In the genomic region with DNA sequence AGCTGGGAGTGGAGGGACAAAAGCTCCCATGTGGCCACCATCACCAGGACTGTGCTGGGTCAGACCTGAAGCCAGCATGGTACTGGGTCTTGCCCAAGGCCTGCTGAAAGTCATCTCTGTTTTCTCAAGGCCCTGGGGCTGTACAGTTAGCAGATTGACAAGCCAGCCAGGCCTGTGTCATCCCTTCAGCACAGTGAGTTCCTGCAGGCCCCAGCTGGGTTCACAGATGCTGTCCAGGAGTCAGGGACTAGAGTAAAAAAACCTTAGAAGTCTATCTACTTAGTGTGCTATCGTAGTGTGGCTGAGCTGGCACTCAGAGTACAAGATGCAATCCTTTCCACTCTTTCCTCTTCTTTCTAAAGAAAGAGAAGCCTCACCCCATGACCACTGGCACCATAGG, we compare ENCODE assay signal across 22 cellular contexts.
"Had no signal": no experiment of that assay in that cellular context is flagged by ENCODE, and none has a peak within 500 bp of the region (broad histone marks: within the 10 kb centered on the region; RNA-seq: fewer than 3 reads in every experiment).

No MANE protein-coding gene starts in this region.

- H3K4me1 Mint-ChIP-seq: memory B cell had no signal

- DNase-seq: erythroblast; gastrocnemius medialis; glutamatergic neuron; left cardiac atrium; left ventricle myocardium inferior; lower lobe of right lung; nucleus accumbens; ovary; sigmoid colon; stimulated activated CD4-positive, alpha-beta T cell treated with anti-CD3 and anti-CD28 coated beads, Interleukin-2, amount 100 ng/mL, for 24 hours; stimulated activated CD4-positive, alpha-beta T cell treated with anti-CD3 and anti-CD28 coated beads, Interleukin-4, amount 100 ng/mL, for 4 hours; stimulated activated naive CD8-positive, alpha-beta T cell treated with anti-CD3 and anti-CD28 coated beads, Interleukin-15, Interleukin-2, amounts not matched to agents 100 U/mL and 50 U/mL, for 24 hours; tibial artery; upper lobe of left lung; uterus had no signal

- H3K36me3 ChIP-seq: gastrocnemius medialis, left ventricle myocardium inferior, lower lobe of right lung, neural progenitor cell, ovary, right atrium auricular region, sigmoid colon, tibial artery, upper lobe of left lung, uterus had no signal

- H3K4me3 ChIP-seq: gastrocnemius medialis, left ventricle myocardium inferior, lower lobe of right lung, neural progenitor cell, ovary, right atrium auricular region, sigmoid colon, skin epidermis, tibial artery, upper lobe of left lung, uterus had no signal

- H3K27ac Mint-ChIP-seq: dendritic cell treated with granulocyte-macrophage colony-stimulating factor and Interleukin-4, amounts not matched to agents 40 ng/mL and 50 ng/mL, for 4 days; memory B cell; mesothelial cell of epicardium; natural killer cell treated with Interleukin-12 subunit alpha and Interleukin-12 subunit beta and Interleukin-15 and Interleukin-18, amount 100 ng/mL, for 72 hours; neural progenitor cell had no signal

- H3K4me3 Mint-ChIP-seq: dendritic cell treated with granulocyte-macrophage colony-stimulating factor and Interleukin-4, amounts not matched to agents 40 ng/mL and 50 ng/mL, for 4 days; memory B cell; mesothelial cell of epicardium; natural killer cell treated with Interleukin-12 subunit alpha and Interleukin-12 subunit beta and Interleukin-15 and Interleukin-18, amount 100 ng/mL, for 72 hours; neural progenitor cell had no signal

- H3K4me1 ChIP-seq: gastrocnemius medialis, left ventricle myocardium inferior, lower lobe of right lung, neural progenitor cell, right atrium auricular region, sigmoid colon, upper lobe of left lung, uterus had no signal

- ATAC-seq: gastrocnemius medialis; left cardiac atrium; lower lobe of right lung; stimulated activated naive CD8-positive, alpha-beta T cell treated with anti-CD3 and anti-CD28 coated beads, Interleukin-15, Interleukin-2, amounts not matched to agents 100 U/mL and 50 U/mL, for 24 hours had no signal

- H3K27ac ChIP-seq: gastrocnemius medialis, left ventricle myocardium inferior, lower lobe of right lung, neural progenitor cell, ovary, right atrium auricular region, sigmoid colon, skin epidermis, tibial artery, upper lobe of left lung, uterus had no signal

- H3K9me3 ChIP-seq: gastrocnemius medialis, lower lobe of right lung, ovary, right atrium auricular region, sigmoid colon, tibial artery, upper lobe of left lung, uterus had no signal

- H3K27me3 Mint-ChIP-seq: dendritic cell treated with granulocyte-macrophage colony-stimulating factor and Interleukin-4, amounts not matched to agents 40 ng/mL and 50 ng/mL, for 4 days; memory B cell; natural killer cell treated with Interleukin-12 subunit alpha and Interleukin-12 subunit beta and Interleukin-15 and Interleukin-18, amount 100 ng/mL, for 72 hours had no signal

- H3K9me3 Mint-ChIP-seq: memory B cell had no signal

- H3K27me3 ChIP-seq: gastrocnemius medialis, neural progenitor cell, ovary, right atrium auricular region, sigmoid colon, tibial artery, upper lobe of left lung, uterus had no signal

- H3K36me3 Mint-ChIP-seq: memory B cell; natural killer cell treated with Interleukin-12 subunit alpha and Interleukin-12 subunit beta and Interleukin-15 and Interleukin-18, amount 100 ng/mL, for 72 hours; neural progenitor cell had no signal
